15 cellular contexts compared by ENCODE assay signal in genomic region chr9:74092491-74092834, GRCh38.
"Had no signal": no experiment of that assay in that cellular context is flagged by ENCODE, and none has a peak within 500 bp of the region (broad histone marks: within the 10 kb centered on the region; RNA-seq: fewer than 3 reads in every experiment).

No MANE protein-coding gene starts in this region.

- H3K27ac ChIP-seq: RWPE1, SJCRH30 had no signal

- H3K4me3 ChIP-seq: SJCRH30 had no signal

- H3K4me1 ChIP-seq: SJCRH30 had no signal

- DNase-seq: KBM-7, MM.1S, NCI-H1092 treated with DMSO at 0.1 percent for 48 hours, NCI-H1436, NCI-H187, NCI-H2029, NCI-H2171 treated with DMSO at 0.1 percent for 48 hours, NCI-H2227 treated with DMSO at 0.1 percent for 48 hours, NCI-H524, NCI-H69, NCI-H774, SHP77, SJCRH30, T-helper 1 cell had no signal

- H3K27me3 ChIP-seq: SJCRH30 had no signal

- H3K36me3 ChIP-seq: SJCRH30 had no signal

- H3K9me3 ChIP-seq: SJCRH30 had no signal
